ENCODE assay signal across 2 cellular contexts in the genomic region with DNA sequence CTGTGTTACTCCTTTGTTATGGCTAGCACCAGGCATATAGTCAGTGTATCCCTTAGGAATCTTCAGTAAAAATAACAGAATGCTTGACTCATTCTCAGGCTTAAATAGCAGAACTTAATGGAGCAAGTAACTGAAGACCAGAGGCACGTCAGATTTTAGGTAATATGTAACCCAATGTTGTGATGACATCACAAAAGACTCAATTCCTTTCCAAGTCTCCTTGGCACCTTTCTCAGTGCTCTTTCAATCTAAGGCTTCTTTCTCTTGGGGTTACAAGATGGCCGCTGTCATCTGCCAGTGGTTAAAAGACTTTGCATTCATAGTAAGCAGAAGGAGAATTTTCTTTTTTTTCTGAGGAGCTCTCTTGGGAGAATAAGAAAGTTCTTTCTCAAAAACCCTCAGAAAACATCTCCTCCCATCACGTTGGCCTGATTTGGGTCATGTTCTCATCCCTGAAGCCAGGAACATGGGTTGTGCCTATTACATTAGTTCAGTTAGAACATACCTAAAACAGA.
TF ChIP-seq lines count a peak whose summit lies in the region.

No MANE protein-coding gene starts in this region.

TF ChIP-seq in IMR-90, 13 proteins besides CTCF, POLR2A, EP300 and RAD21:
- TF ChIP-seq FOS (IDR thresholded peaks at IDR 0.05; ENCODE audit: low read depth, low read length) (0 out of 2 replicates have a peak, but pooled peaks have one; percentile 43), RCOR1 (IDR thresholded peaks at IDR 0.05; ENCODE audit: insufficient replicate concordance, low read length) (peak; percentile 29), CEBPB (IDR thresholded peaks at IDR 0.05; ENCODE audit: low read depth, low read length) (peak; percentile 48; the same call in 1 of the 2 replicates), RFX5 (IDR thresholded peaks at IDR 0.05; ENCODE audit: low read depth, low read length) (no peak)

TF ChIP-seq in HEK293T, 16 proteins besides CTCF, POLR2A, EP300 and RAD21:
- no peak for TF ChIP-seq HDGF (IDR thresholded peaks at IDR 0.05; ENCODE audit: borderline replicate concordance)
- TF ChIP-seq ARNT (IDR thresholded peaks at IDR 0.05), result no peak
- TF ChIP-seq LEF1 (IDR thresholded peaks at IDR 0.05; ENCODE audit: borderline replicate concordance), result no peak
- TF ChIP-seq L3MBTL2 (conservative IDR thresholded peaks at IDR 0.05), result no peak
- TF ChIP-seq, protein P1, sequence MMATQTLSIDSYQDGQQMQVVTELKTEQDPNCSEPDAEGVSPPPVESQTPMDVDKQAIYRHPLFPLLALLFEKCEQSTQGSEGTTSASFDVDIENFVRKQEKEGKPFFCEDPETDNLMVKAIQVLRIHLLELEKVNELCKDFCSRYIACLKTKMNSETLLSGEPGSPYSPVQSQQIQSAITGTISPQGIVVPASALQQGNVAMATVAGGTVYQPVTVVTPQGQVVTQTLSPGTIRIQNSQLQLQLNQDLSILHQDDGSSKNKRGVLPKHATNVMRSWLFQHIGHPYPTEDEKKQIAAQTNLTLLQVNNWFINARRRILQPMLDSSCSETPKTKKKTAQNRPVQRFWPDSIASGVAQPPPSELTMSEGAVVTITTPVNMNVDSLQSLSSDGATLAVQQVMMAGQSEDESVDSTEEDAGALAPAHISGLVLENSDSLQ (IDR thresholded peaks at IDR 0.05), result no peak
- TF ChIP-seq ZNF384 (IDR thresholded peaks at IDR 0.05), result no peak
- no peak for TF ChIP-seq SUZ12 (IDR thresholded peaks at IDR 0.05)
- no peak for TF ChIP-seq ELF4 (IDR thresholded peaks at IDR 0.05)
